Comparison of ENCODE assay signal across 12 cellular contexts in genomic region chr11:106276859-106277436, GRCh38.
DNase-seq lines count a peak whose midpoint lies in the region; ATAC-seq and TF ChIP-seq lines count a peak whose summit lies in the region.
"Had no signal": no experiment of that assay in that cellular context is flagged by ENCODE, and none has a peak within 500 bp of the region (broad histone marks: within the 10 kb centered on the region; RNA-seq: fewer than 3 reads in every experiment).

No MANE protein-coding gene starts in this region.

- in situ Hi-C loops in GM13977 (cut with MboI; ENCODE audit: low pct_unique_long_range_greater_than_20kb, low sequenced_read_pairs, unreplicated experiment): no loop called here

- TF ChIP-seq CTCF in GM13977 (IDR thresholded peaks at IDR 0.05; ENCODE audit: extremely low read depth, insufficient read depth, missing control alignments) (peak; percentile 28), PC-3 (conservative IDR thresholded peaks at IDR 0.05; ENCODE audit: low read depth, low read length) (peak; percentile 87), thyroid gland (IDR thresholded peaks at IDR 0.05) (no peak)

- H3K79me2 ChIP-seq in PC-3 (ENCODE audit: low read length): no peaks in the 10 kb centered on the region

- no peak overlapping the region for H3K9ac ChIP-seq in PC-3 (ENCODE audit: low read length)

- H2AFZ ChIP-seq in PC-3 (ENCODE audit: low read length): peak overlapping the region; percentile 22

- peak; percentile 2 for DNase-seq in A172 (ENCODE audit: low spot score)
- DNase-seq in GM13977 (ENCODE audit: low spot score): no peak
- DNase-seq in PC-3: peak; percentile 62
- DNase-seq in fibroblast of peridontal ligament (ENCODE audit: extremely low read depth): peak; percentile 30
- no peak for DNase-seq in thyroid gland
- no peak for DNase-seq in natural killer cell treated with Interleukin-12 subunit alpha and Interleukin-12 subunit beta and Interleukin-15 and Interleukin-18, amount 100 ng/mL, for 72 hours (ENCODE audit: low spot score)
- no peak for DNase-seq in SK-N-DZ (ENCODE audit: low spot score)
- DNase-seq: activated CD4-positive, CD25-positive, alpha-beta regulatory T cell treated with anti-CD3 and anti-CD28 coated beads, Interleukin-2, amount 50 U/mL, for 72 hours; amygdala; CD8-positive, alpha-beta T cell; psoas muscle had no signal

- peaks cover 4% of the 10 kb centered on the region for H3K36me3 Mint-ChIP-seq in natural killer cell treated with Interleukin-12 subunit alpha and Interleukin-12 subunit beta and Interleukin-15 and Interleukin-18, amount 100 ng/mL, for 72 hours
- H3K36me3 Mint-ChIP-seq: CD8-positive, alpha-beta T cell had no signal

- H3K27me3 ChIP-seq in PC-3 (ENCODE audit: low read length) (no peaks in the 10 kb centered on the region), thyroid gland (no peaks in the 10 kb centered on the region)

- no peak overlapping the region for H3K27ac Mint-ChIP-seq in natural killer cell treated with Interleukin-12 subunit alpha and Interleukin-12 subunit beta and Interleukin-15 and Interleukin-18, amount 100 ng/mL, for 72 hours
- H3K27ac Mint-ChIP-seq: CD8-positive, alpha-beta T cell had no signal

- POLR2A ChIA-PET in PC-3 (lab: Charles Lee; ENCODE audit: unreplicated experiment): no interaction called here

- H3K9me2 ChIP-seq in PC-3 (replicated peaks; ENCODE audit: low read length): no peaks in the 10 kb centered on the region

- WGBS in thyroid gland, 2 donors: 44 to 100% methylated on average over 1 to 2 of the region's 2 CpGs

- intact Hi-C loops in PC-3 (cut with micrococcal nuclease): loop anchor here (1.0 to 10.0 kb wide), 2 partner anchors 192 to 308 kb away; no protein-coding TSS in a partner anchor
- intact Hi-C loops in thyroid gland (cut with DNase I): no loop called here

- H3K4me1 ChIP-seq in PC-3 (ENCODE audit: insufficient read depth, low read length) (peaks cover 28% of the 10 kb centered on the region), thyroid gland (no peaks in the 10 kb centered on the region)
- H3K4me1 ChIP-seq: psoas muscle had no signal

- no peaks in the 10 kb centered on the region for H3K9me3 ChIP-seq in PC-3 (ENCODE audit: low read length)
- no peaks in the 10 kb centered on the region for H3K9me3 ChIP-seq in thyroid gland

- CTCF ChIA-PET in PC-3 (lab: Charles Lee): interaction anchor here (0.7 kb wide), 1 partner anchor 277 kb away, joined by 3 read pairs; no protein-coding TSS in a partner anchor

- no peak overlapping the region for H3K4me3 ChIP-seq in PC-3 (ENCODE audit: low read length)
- H3K4me3 ChIP-seq in thyroid gland (replicated peaks in 1 of 3): no peak overlapping the region
- H3K4me3 ChIP-seq: psoas muscle had no signal

- no peak overlapping the region for H3K4me3 Mint-ChIP-seq in natural killer cell treated with Interleukin-12 subunit alpha and Interleukin-12 subunit beta and Interleukin-15 and Interleukin-18, amount 100 ng/mL, for 72 hours
- H3K4me3 Mint-ChIP-seq: CD8-positive, alpha-beta T cell had no signal

- peaks cover 16% of the 10 kb centered on the region for H3K9me3 Mint-ChIP-seq in natural killer cell treated with Interleukin-12 subunit alpha and Interleukin-12 subunit beta and Interleukin-15 and Interleukin-18, amount 100 ng/mL, for 72 hours

- H4K20me1 ChIP-seq in PC-3 (ENCODE audit: low read length): no peaks in the 10 kb centered on the region

- H3K27me3 Mint-ChIP-seq in natural killer cell treated with Interleukin-12 subunit alpha and Interleukin-12 subunit beta and Interleukin-15 and Interleukin-18, amount 100 ng/mL, for 72 hours: no peaks in the 10 kb centered on the region

- no TSS peak for BruUV-seq in PC-3 (replicated peaks; lab: Mats Ljungman, UMichigan)

- no peak overlapping the region for H3K27ac ChIP-seq in PC-3 (ENCODE audit: low read length)
- no peak overlapping the region for H3K27ac ChIP-seq in thyroid gland
- H3K27ac ChIP-seq: psoas muscle had no signal

- peak; percentile 61 for ATAC-seq in PC-3
- no peak for ATAC-seq in HG03571 (IDR thresholded peaks at IDR 0.05; ENCODE audit: unreplicated experiment)
- ATAC-seq in natural killer cell treated with Interleukin-12 subunit alpha and Interleukin-12 subunit beta and Interleukin-15 and Interleukin-18, amount 100 ng/mL, for 72 hours: no peak
- ATAC-seq: CD8-positive, alpha-beta T cell; psoas muscle had no signal

- TF ChIP-seq POLR2A in thyroid gland (IDR thresholded peaks at IDR 0.05): no peak

- no peaks in the 10 kb centered on the region for H3K36me3 ChIP-seq in PC-3 (ENCODE audit: low read depth, low read length)
- H3K36me3 ChIP-seq in thyroid gland: no peaks in the 10 kb centered on the region

- no peaks in the 10 kb centered on the region for H3K4me1 Mint-ChIP-seq in natural killer cell treated with Interleukin-12 subunit alpha and Interleukin-12 subunit beta and Interleukin-15 and Interleukin-18, amount 100 ng/mL, for 72 hours (ENCODE audit: low read depth in 2 of 2)

- H3K4me2 ChIP-seq in PC-3 (ENCODE audit: low read length): 0 out of 2 replicates have a peak overlapping the region, but pooled peaks have one; percentile 2

- H3F3A ChIP-seq in PC-3 (ENCODE audit: low read length, unreplicated experiment): no peaks in the 10 kb centered on the region

Comparison
In these comparisons a context has a peak if more than half of its experiments do, and no peak if none do; other contexts are left out.
1. DNase-seq: peak in A172 (single experiment), PC-3 (single experiment) and fibroblast of peridontal ligament (single experiment); none in GM13977 (single experiment), thyroid gland (0 of 2), natural killer cell treated with Interleukin-12 subunit alpha and Interleukin-12 subunit beta and Interleukin-15 and Interleukin-18, amount 100 ng/mL, for 72 hours (single experiment) and SK-N-DZ (single experiment).
2. CTCF ChIP-seq: peak in GM13977 (single experiment) and PC-3 (single experiment); none in thyroid gland (0 of 6).